Comparison of ENCODE assay signal across 21 cellular contexts in the genomic region with DNA sequence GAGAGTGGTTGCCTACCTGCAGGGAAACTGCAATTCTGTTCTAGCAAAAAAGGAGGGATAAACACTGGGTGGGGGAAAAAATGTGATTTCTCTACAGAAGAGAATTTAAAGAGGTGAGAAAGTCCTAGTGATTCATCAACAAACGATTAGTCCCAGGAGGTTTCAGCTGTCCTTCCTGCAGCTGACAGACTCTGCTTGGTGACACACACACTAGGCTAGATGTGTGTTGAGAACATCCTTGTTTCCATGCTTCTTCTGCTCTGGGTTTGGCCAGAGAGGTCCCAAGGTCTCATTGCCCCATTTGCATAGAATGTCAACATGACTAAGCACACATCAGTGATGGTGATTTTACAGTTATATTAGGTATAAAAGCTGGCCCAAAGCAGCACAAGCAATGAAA.
DNase-seq lines count a peak whose midpoint lies in the region; ATAC-seq and FAIRE-seq lines count a peak whose summit lies in the region.
"Had no signal": no experiment of that assay in that cellular context is flagged by ENCODE, and none has a peak within 500 bp of the region (broad histone marks: within the 10 kb centered on the region; RNA-seq: fewer than 3 reads in every experiment).

No MANE protein-coding gene starts in this region.

- no peaks in the 10 kb centered on the region for H3K4me1 Mint-ChIP-seq in activated CD8-positive, alpha-beta memory T cell treated with anti-CD3 and anti-CD28 coated beads, Interleukin-2, amount 10 ng/mL, durations not matched to agents 7 days and 5 days
- H3K4me1 Mint-ChIP-seq: B cell had no signal

- peak; percentile 78 for FAIRE-seq in HTR-8/SVneo (lab: Jason Lieb, UNC)
- FAIRE-seq: GM12891 had no signal

- CTCF ChIA-PET in activated CD8-positive, alpha-beta memory T cell treated with anti-CD3 and anti-CD28 coated beads, Interleukin-2, amount 10 ng/mL, durations not matched to agents 7 days and 5 days (lab: Charles Lee), result no interaction called here

- no peaks in the 10 kb centered on the region for H3K36me3 Mint-ChIP-seq in activated CD8-positive, alpha-beta memory T cell treated with anti-CD3 and anti-CD28 coated beads, Interleukin-2, amount 10 ng/mL, durations not matched to agents 7 days and 5 days

- ATAC-seq in GM21515 (IDR thresholded peaks at IDR 0.05; ENCODE audit: unreplicated experiment), result no peak
- ATAC-seq in activated CD8-positive, alpha-beta memory T cell treated with anti-CD3 and anti-CD28 coated beads, Interleukin-2, amount 10 ng/mL, durations not matched to agents 7 days and 5 days, result no peak

- no peaks in the 10 kb centered on the region for H3K9me3 Mint-ChIP-seq in activated CD8-positive, alpha-beta memory T cell treated with anti-CD3 and anti-CD28 coated beads, Interleukin-2, amount 10 ng/mL, durations not matched to agents 7 days and 5 days (ENCODE audit: low read depth)

- peaks cover 19% of the 10 kb centered on the region for H3K27me3 Mint-ChIP-seq in activated CD8-positive, alpha-beta memory T cell treated with anti-CD3 and anti-CD28 coated beads, Interleukin-2, amount 10 ng/mL, durations not matched to agents 7 days and 5 days

- H3K4me3 Mint-ChIP-seq in activated CD8-positive, alpha-beta memory T cell treated with anti-CD3 and anti-CD28 coated beads, Interleukin-2, amount 10 ng/mL, durations not matched to agents 7 days and 5 days, result no peak overlapping the region
- H3K4me3 Mint-ChIP-seq: B cell had no signal

- peak overlapping the region; percentile 57 for H3K27ac ChIP-seq in angular gyrus (ENCODE audit: low read depth, low read length)
- H3K27ac ChIP-seq: PC-9, RWPE1, SJCRH30 had no signal

- DNase-seq in EH (ENCODE audit: low read depth), result peak; percentile 26
- no peak for DNase-seq in HTR-8/SVneo (ENCODE audit: insufficient read length, low spot score)
- DNase-seq in iris pigment epithelial cell (ENCODE audit: low read depth), result peak; percentile 21
- DNase-seq in activated CD8-positive, alpha-beta memory T cell treated with anti-CD3 and anti-CD28 coated beads, Interleukin-2, amount 10 ng/mL, durations not matched to agents 7 days and 5 days, result no peak
- no peak for DNase-seq in T-helper 2 cell
- DNase-seq in cerebellar nuclear complex (lab: John Stamatoyannopoulos, UW), result no peak
- DNase-seq: 8988T, DMS 273 treated with DMSO at 0.1 percent for 48 hours, MG63, NCI-H1048, NCI-H1436, NCI-H2029, NCI-H345, NCI-H524 treated with DMSO at 0.1 percent for 48 hours, SJCRH30 had no signal

- no peak overlapping the region for H3K27ac Mint-ChIP-seq in activated CD8-positive, alpha-beta memory T cell treated with anti-CD3 and anti-CD28 coated beads, Interleukin-2, amount 10 ng/mL, durations not matched to agents 7 days and 5 days
- H3K27ac Mint-ChIP-seq: B cell had no signal

Comparison
In these comparisons a context has a peak if more than half of its experiments do, and no peak if none do; other contexts are left out.
1. DNase-seq: peak in EH (single experiment) and iris pigment epithelial cell (single experiment); none in HTR-8/SVneo (single experiment), activated CD8-positive, alpha-beta memory T cell treated with anti-CD3 and anti-CD28 coated beads, Interleukin-2, amount 10 ng/mL, durations not matched to agents 7 days and 5 days (single experiment), T-helper 2 cell (0 of 5) and cerebellar nuclear complex (0 of 2).